Comparison of ENCODE assay signal across 9 cellular contexts in genomic region chr3:172134352-172134751, GRCh38.
DNase-seq lines count a peak whose midpoint lies in the region; ATAC-seq lines count a peak whose summit lies in the region.
"Had no signal": no experiment of that assay in that cellular context is flagged by ENCODE, and none has a peak within 500 bp of the region (broad histone marks: within the 10 kb centered on the region; RNA-seq: fewer than 3 reads in every experiment).

No MANE protein-coding gene starts in this region.

- H4K20me1 ChIP-seq in BLaER1 treated with 17β-estradiol and CSF1 and Interleukin-3, amounts not matched to agents 10 nM and 100 nM, result peaks cover 0 to 14% (median 0%) of the 10 kb centered on the region in 11 experiments; a peak in 3 of 22 replicates

- DNase-seq in central memory CD4-positive, alpha-beta T cell, result peak; percentile 18
- DNase-seq in activated CD4-positive, CD25-positive, alpha-beta regulatory T cell treated with anti-CD3 and anti-CD28 coated beads, Interleukin-2, amount 50 U/mL, for 72 hours, result no peak
- DNase-seq in NCI-H2107 treated with DMSO at 0.1 percent for 48 hours (lab: John Stamatoyannopoulos, UW; ENCODE audit: unreplicated experiment) (no peak), pons (ENCODE audit: low spot score) (no peak)
- DNase-seq: NCI-H2171 had no signal

- no peak overlapping the region for H3K4me3 ChIP-seq in BLaER1 treated with 17β-estradiol and CSF1 and Interleukin-3, amounts not matched to agents 10 nM and 100 nM

- peaks cover 0 to 47% (median 27%) of the 10 kb centered on the region in 11 experiments; a peak in 15 of 22 replicates for H3K36me3 ChIP-seq in BLaER1 treated with 17β-estradiol and CSF1 and Interleukin-3, amounts not matched to agents 10 nM and 100 nM

- no peaks in the 10 kb centered on the region for H3K27me3 ChIP-seq in BLaER1 treated with 17β-estradiol and CSF1 and Interleukin-3, amounts not matched to agents 10 nM and 100 nM

- H3K9ac ChIP-seq in BLaER1 treated with 17β-estradiol and CSF1 and Interleukin-3, amounts not matched to agents 10 nM and 100 nM, result peak overlapping the region in 2 of 11 experiments; percentile 0 to 20; a peak in 4 of 22 replicates

- peaks cover 0 to 10% (median 0%) of the 10 kb centered on the region in 11 experiments; a peak in 1 of 22 replicates for H3K9me3 ChIP-seq in BLaER1 treated with 17β-estradiol and CSF1 and Interleukin-3, amounts not matched to agents 10 nM and 100 nM (replicated peaks in 1 of 11)

- peak overlapping the region in 10 of 11 experiments; percentile 2 to 76 (median 51); a peak in 15 of 22 replicates for H3K27ac ChIP-seq in BLaER1 treated with 17β-estradiol and CSF1 and Interleukin-3, amounts not matched to agents 10 nM and 100 nM

- H3K4me2 ChIP-seq in BLaER1 treated with 17β-estradiol and CSF1 and Interleukin-3, amounts not matched to agents 10 nM and 100 nM, result peak overlapping the region in 7 of 11 experiments; percentile 34 to 76 (median 64); a peak in 14 of 22 replicates

- ATAC-seq in GM19397 (IDR thresholded peaks at IDR 0.05; ENCODE audit: unreplicated experiment) (peak; percentile 40), HG03432 (IDR thresholded peaks at IDR 0.05; ENCODE audit: unreplicated experiment) (peak; percentile 31), esophagus mucosa (no peak)

- peaks cover 17 to 96% (median 78%) of the 10 kb centered on the region in 10 experiments for H3K4me1 ChIP-seq in BLaER1 treated with 17β-estradiol and CSF1 and Interleukin-3, amounts not matched to agents 10 nM and 100 nM
